1 cellular context compared by ENCODE assay signal in genomic region chr2:121283670-121284245, GRCh38.
TF ChIP-seq lines count a peak whose summit lies in the region.

No MANE protein-coding gene starts in this region.

TF ChIP-seq in H1, 55 proteins besides CTCF, POLR2A, EP300 and RAD21:
- no peak for TF ChIP-seq MAX (IDR thresholded peaks at IDR 0.05)
- TF ChIP-seq CTBP2 (IDR thresholded peaks at IDR 0.05; ENCODE audit: borderline replicate concordance, insufficient read depth, insufficient read length, low read length): no peak
- TF ChIP-seq SP4 (IDR thresholded peaks at IDR 0.05; ENCODE audit: low read length): no peak
- TF ChIP-seq ATF2 (IDR thresholded peaks at IDR 0.05; ENCODE audit: low read length): no peak
- TF ChIP-seq SP1 (IDR thresholded peaks at IDR 0.05; ENCODE audit: low read depth, low read length): no peak
- no peak for TF ChIP-seq GABPA (IDR thresholded peaks at IDR 0.05; ENCODE audit: borderline replicate concordance, insufficient read depth, low read length)
- no peak for TF ChIP-seq RBBP5 (IDR thresholded peaks at IDR 0.05; ENCODE audit: borderline replicate concordance, low read depth, low read length)
- no peak for TF ChIP-seq JUN (IDR thresholded peaks at IDR 0.05; ENCODE audit: low read depth, low read length)
- TF ChIP-seq CREB1 (IDR thresholded peaks at IDR 0.05): no peak
- TF ChIP-seq RNF2 (IDR thresholded peaks at IDR 0.05; ENCODE audit: borderline replicate concordance, low read depth, low read length, missing control alignments, poor library complexity, severe bottlenecking): no peak
- TF ChIP-seq POU5F1 (IDR thresholded peaks at IDR 0.05; ENCODE audit: low read depth, low read length): no peak
- no peak for TF ChIP-seq TAF7 (optimal IDR thresholded peaks at IDR 0.05; ENCODE audit: borderline replicate concordance, low read depth, low read length)
- no peak for TF ChIP-seq SAP30 (IDR thresholded peaks at IDR 0.05; ENCODE audit: insufficient read depth, insufficient replicate concordance, low read length)
- no peak for TF ChIP-seq POLR2AphosphoS5 (IDR thresholded peaks at IDR 0.05; ENCODE audit: low read depth, low read length)
- TF ChIP-seq TBP (IDR thresholded peaks at IDR 0.05; ENCODE audit: low read depth, low read length): no peak
- TF ChIP-seq SIN3A (conservative IDR thresholded peaks at IDR 0.05 in 1 of 2, IDR thresholded peaks at IDR 0.05 in 1 of 2; ENCODE audit: low read depth in 1 of 2, low read length in 2 of 2): no peak
- no peak for TF ChIP-seq BACH1 (IDR thresholded peaks at IDR 0.05; ENCODE audit: low read length)
- no peak for TF ChIP-seq KDM1A (IDR thresholded peaks at IDR 0.05; ENCODE audit: borderline replicate concordance, low read length)
